In the genomic region with DNA sequence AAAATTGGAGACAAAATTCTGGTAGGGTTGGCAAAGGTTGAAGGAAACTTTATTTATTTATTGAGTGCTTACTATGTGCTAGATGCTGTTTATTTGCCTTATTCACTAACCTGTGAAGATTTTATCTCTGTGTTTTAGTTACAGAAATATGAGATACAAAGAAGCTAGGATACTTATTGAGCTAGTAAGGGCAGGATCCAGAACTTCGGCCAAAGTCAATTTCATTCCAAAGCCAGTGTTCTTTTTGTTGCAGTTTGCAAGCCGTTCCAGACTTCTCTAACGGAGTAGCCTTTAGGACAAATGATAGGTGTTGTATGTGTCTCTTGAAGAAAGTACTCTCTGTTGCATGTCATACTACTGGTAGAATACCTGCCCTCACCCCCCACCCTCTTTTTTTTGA, we compare ENCODE assay signal across 13 cellular contexts. TPM values are rescaled to one million over a fixed set of nuclear protein-coding genes. Genes with fewer than 3 reads are reported as not detected.
A peak's percentile ranks its signal among the peaks of the same experiment; 100 is the strongest.
DNase-seq lines count a peak whose midpoint lies in the region; ATAC-seq and TF ChIP-seq lines count a peak whose summit lies in the region.
"Had no signal": no experiment of that assay in that cellular context is flagged by ENCODE, and none has a peak within 500 bp of the region (broad histone marks: within the 10 kb centered on the region; RNA-seq: fewer than 3 reads in every experiment).

No MANE protein-coding gene starts in this region.

- POLR2A ChIA-PET in CD4-positive, alpha-beta T cell (lab: Charles Lee) = interaction anchor here (2.3 to 3.7 kb wide), 3 partner anchors 8 to 25 kb away, joined by 9 to 18 read pairs (median 15); partner anchors contain the start of gene AKAP13

- DNase-seq in CD4-positive, alpha-beta T cell = no peak
- DNase-seq in osteoblast (ENCODE audit: insufficient read length, low spot score, missing footprints) (no peak), superior temporal gyrus (ENCODE audit: extremely low spot score) (no peak), CD14-positive monocyte (ENCODE audit: low spot score) (no peak)
- DNase-seq: cerebellar nuclear complex, DMS79 treated with DMSO at 0.1 percent for 48 hours, MV-4-11, nucleus accumbens had no signal

- H3K27me3 Mint-ChIP-seq in CD4-positive, alpha-beta T cell = no peaks in the 10 kb centered on the region
- no peaks in the 10 kb centered on the region for H3K27me3 Mint-ChIP-seq in dendritic cell treated with granulocyte-macrophage colony-stimulating factor and Interleukin-4, amounts not matched to agents 40 ng/mL and 50 ng/mL, for 4 days
- H3K27me3 Mint-ChIP-seq in CD14-positive monocyte (ENCODE audit: low read depth in 3 of 3) = no peaks in the 10 kb centered on the region

- H3K9me3 ChIP-seq in CD4-positive, alpha-beta T cell (ENCODE audit: control insufficient read depth, low read length) = no peaks in the 10 kb centered on the region
- H3K9me3 ChIP-seq in HUES48 (ENCODE audit: control insufficient read depth, insufficient read depth, low read length) (no peaks in the 10 kb centered on the region), osteoblast (ENCODE audit: low read depth, low read length) (no peaks in the 10 kb centered on the region)

- no peaks in the 10 kb centered on the region for H3K36me3 Mint-ChIP-seq in CD4-positive, alpha-beta T cell (ENCODE audit: low read depth)
- no peaks in the 10 kb centered on the region for H3K36me3 Mint-ChIP-seq in dendritic cell treated with granulocyte-macrophage colony-stimulating factor and Interleukin-4, amounts not matched to agents 40 ng/mL and 50 ng/mL, for 4 days (ENCODE audit: low read depth)
- H3K36me3 Mint-ChIP-seq in CD14-positive monocyte = no peaks in the 10 kb centered on the region

- H3K4me3 ChIP-seq in HUES48 (ENCODE audit: low read depth, low read length) (no peak overlapping the region), osteoblast (ENCODE audit: insufficient read depth, low read length) (no peak overlapping the region)

- H3K4me3 Mint-ChIP-seq in CD4-positive, alpha-beta T cell = no peak overlapping the region
- H3K4me3 Mint-ChIP-seq in dendritic cell treated with granulocyte-macrophage colony-stimulating factor and Interleukin-4, amounts not matched to agents 40 ng/mL and 50 ng/mL, for 4 days = no peak overlapping the region
- H3K4me3 Mint-ChIP-seq in CD14-positive monocyte = no peak overlapping the region

- ATAC-seq in CD4-positive, alpha-beta T cell (ENCODE audit: poor library complexity) = no peak
- ATAC-seq in GM21423 (IDR thresholded peaks at IDR 0.05; ENCODE audit: unreplicated experiment) (no peak), GM19455 (IDR thresholded peaks at IDR 0.05; ENCODE audit: unreplicated experiment) (no peak)

- intact Hi-C loops in CD4-positive, alpha-beta T cell (cut with DNase I, micrococcal nuclease) = loop anchor here in 1 of 2 experiments (5.0 kb wide), 1 partner anchor 38 kb away; no protein-coding TSS in a partner anchor
- intact Hi-C loops in dendritic cell treated with granulocyte-macrophage colony-stimulating factor and Interleukin-4, amounts not matched to agents 40 ng/mL and 50 ng/mL, for 4 days (cut with micrococcal nuclease) = no loop called here
- intact Hi-C loops in CD14-positive monocyte (cut with micrococcal nuclease) = no loop called here

- no peak overlapping the region for H2AFZ ChIP-seq in osteoblast (ENCODE audit: low read length)

- peak overlapping the region; percentile 36 for H3K4me2 ChIP-seq in osteoblast (ENCODE audit: insufficient read depth, low read length)

- CTCF ChIA-PET in CD4-positive, alpha-beta T cell (lab: Charles Lee) = interaction anchor here (1.0 to 2.5 kb wide), 4 partner anchors 8 to 115 kb away, joined by 3 to 8 read pairs (median 5); no protein-coding TSS in a partner anchor

- H3K79me2 ChIP-seq in osteoblast (ENCODE audit: insufficient read depth, low read length) = peaks cover 94% of the 10 kb centered on the region

- H3K9me3 Mint-ChIP-seq in CD4-positive, alpha-beta T cell = no peaks in the 10 kb centered on the region
- H3K9me3 Mint-ChIP-seq in dendritic cell treated with granulocyte-macrophage colony-stimulating factor and Interleukin-4, amounts not matched to agents 40 ng/mL and 50 ng/mL, for 4 days = no peaks in the 10 kb centered on the region
- no peaks in the 10 kb centered on the region for H3K9me3 Mint-ChIP-seq in CD14-positive monocyte

- no peak overlapping the region for H3K27ac ChIP-seq in CD4-positive, alpha-beta T cell (ENCODE audit: low read depth, low read length)
- H3K27ac ChIP-seq in HUES48 (ENCODE audit: low read depth, low read length) = peak overlapping the region; percentile 77
- peak overlapping the region; percentile 60 for H3K27ac ChIP-seq in osteoblast (ENCODE audit: low read depth, low read length)
- H3K27ac ChIP-seq: RWPE1 had no signal

- H3K4me1 Mint-ChIP-seq in CD4-positive, alpha-beta T cell (ENCODE audit: low read depth) = peaks cover 82% of the 10 kb centered on the region
- H3K4me1 Mint-ChIP-seq in dendritic cell treated with granulocyte-macrophage colony-stimulating factor and Interleukin-4, amounts not matched to agents 40 ng/mL and 50 ng/mL, for 4 days (ENCODE audit: low read depth) = peaks cover 56% of the 10 kb centered on the region
- peaks cover 55% of the 10 kb centered on the region for H3K4me1 Mint-ChIP-seq in CD14-positive monocyte

- H3K27ac Mint-ChIP-seq in CD4-positive, alpha-beta T cell = peak overlapping the region; percentile 75
- peak overlapping the region; percentile 45 for H3K27ac Mint-ChIP-seq in dendritic cell treated with granulocyte-macrophage colony-stimulating factor and Interleukin-4, amounts not matched to agents 40 ng/mL and 50 ng/mL, for 4 days
- peak overlapping the region in 1 of 7 donors; percentile 60 for H3K27ac Mint-ChIP-seq in CD14-positive monocyte

- no peaks in the 10 kb centered on the region for H3K27me3 ChIP-seq in CD4-positive, alpha-beta T cell (ENCODE audit: control insufficient read depth, insufficient read depth, low read length)
- H3K27me3 ChIP-seq in HUES48 (ENCODE audit: control insufficient read depth, insufficient read depth, low read length) (no peaks in the 10 kb centered on the region), osteoblast (ENCODE audit: insufficient read depth, low read length) (no peaks in the 10 kb centered on the region)

- H3K36me3 ChIP-seq in HUES48 (ENCODE audit: control insufficient read depth, insufficient read depth, low read length) (no peaks in the 10 kb centered on the region), osteoblast (ENCODE audit: insufficient read depth, low read length) (no peaks in the 10 kb centered on the region)

- no peak for TF ChIP-seq CTCF in CD4-positive, alpha-beta T cell (IDR thresholded peaks at IDR 0.05)
- TF ChIP-seq CTCF in osteoblast (IDR thresholded peaks at IDR 0.05; ENCODE audit: extremely low read depth, low read depth, low read length) = no peak
- TF ChIP-seq CTCF in CD14-positive monocyte (IDR thresholded peaks at IDR 0.05) = no peak

- H3K9ac ChIP-seq in HUES48 (ENCODE audit: low read depth, low read length) = no peak overlapping the region

- H4K20me1 ChIP-seq in osteoblast (ENCODE audit: insufficient read depth, low read length) = peaks cover 5% of the 10 kb centered on the region

- H3K4me1 ChIP-seq in HUES48 (ENCODE audit: control insufficient read depth, insufficient read depth, low read length) (peaks cover 34% of the 10 kb centered on the region), osteoblast (ENCODE audit: insufficient read depth, low read length) (peaks cover 67% of the 10 kb centered on the region)

RNA-seq across cellular contexts. Expression of gene AKAP13, which starts 25.1 kb away (rescaled TPM):
- total RNA-seq in CD4-positive, alpha-beta T cell = 100 to 1,000 TPM; 282 to 304 TPM
- total RNA-seq in osteoblast = 77.1 and 80.7 TPM in 2 replicates
- 10 to 100 TPM; 47.9 to 92.6 TPM for polyA plus RNA-seq in CD14-positive monocyte
